In genomic region chr15:74188216-74188615, GRCh38 we compare ENCODE assay signal across 19 cellular contexts. TPM values are rescaled to one million over a fixed set of nuclear protein-coding genes. Genes with fewer than 3 reads are reported as not detected.
A peak's percentile ranks its signal among the peaks of the same experiment; 100 is the strongest.
DNase-seq lines count a peak whose midpoint lies in the region; ATAC-seq and TF ChIP-seq lines count a peak whose summit lies in the region.
"Had no signal": no experiment of that assay in that cellular context is flagged by ENCODE, and none has a peak within 500 bp of the region (broad histone marks: within the 10 kb centered on the region; RNA-seq: fewer than 3 reads in every experiment).

No MANE protein-coding gene starts in this region.

- peaks cover 0 to 2% of the 10 kb centered on the region in 2 donors for H3K27me3 Mint-ChIP-seq in natural killer cell (ENCODE audit: low read depth in 2 of 2)
- H3K27me3 Mint-ChIP-seq: CD4-positive, alpha-beta T cell had no signal

- H2BK12ac ChIP-seq in mesenchymal stem cell (ENCODE audit: low read length in 2 of 2), result no peak overlapping the region

- H3K14ac ChIP-seq in mesenchymal stem cell (ENCODE audit: low read length in 2 of 2), result no peak overlapping the region

- no peak overlapping the region for H2AK5ac ChIP-seq in mesenchymal stem cell (ENCODE audit: low read length, severe bottlenecking)

- H3K4me2 ChIP-seq in mesenchymal stem cell (ENCODE audit: low read length, poor library complexity, severe bottlenecking), result no peak overlapping the region
- no peak overlapping the region for H3K4me2 ChIP-seq in osteoblast (ENCODE audit: insufficient read depth, low read length)
- H3K4me2 ChIP-seq: A549; BLaER1 treated with 17β-estradiol and CSF1 and Interleukin-3, amounts not matched to agents 10 nM and 100 nM had no signal

- no peak overlapping the region for H2BK120ac ChIP-seq in mesenchymal stem cell (ENCODE audit: low read depth, low read length)

- ATAC-seq in Right ventricle myocardium inferior (no peak), Right ventricle myocardium superior (ENCODE audit: poor library complexity) (no peak), HG03139 (IDR thresholded peaks at IDR 0.05; ENCODE audit: unreplicated experiment) (no peak), natural killer cell (no peak)
- ATAC-seq: A549; CD8-positive, alpha-beta T cell had no signal

- no peak overlapping the region for H3K23ac ChIP-seq in mesenchymal stem cell (ENCODE audit: low read length in 2 of 2)

- H3K9me3 ChIP-seq in WERI-Rb-1 (ENCODE audit: severe bottlenecking) (no peaks in the 10 kb centered on the region), mesenchymal stem cell (ENCODE audit: control insufficient read depth, low read length) (no peaks in the 10 kb centered on the region), osteoblast (ENCODE audit: low read depth, low read length) (no peaks in the 10 kb centered on the region)
- H3K9me3 ChIP-seq: A549; BLaER1 treated with 17β-estradiol and CSF1 and Interleukin-3, amounts not matched to agents 10 nM and 100 nM; Caco-2 had no signal

- H3K27me3 ChIP-seq in WERI-Rb-1 (ENCODE audit: insufficient read depth, low read depth, severe bottlenecking), result no peaks in the 10 kb centered on the region
- peaks cover 3 to 9% of the 10 kb centered on the region in 2 experiments for H3K27me3 ChIP-seq in mesenchymal stem cell (ENCODE audit: control insufficient read depth in 1 of 2, insufficient read depth in 1 of 2, low read length in 2 of 2)
- H3K27me3 ChIP-seq in osteoblast (ENCODE audit: insufficient read depth, low read length), result no peaks in the 10 kb centered on the region
- H3K27me3 ChIP-seq: BLaER1 treated with 17β-estradiol and CSF1 and Interleukin-3, amounts not matched to agents 10 nM and 100 nM had no signal

- H3K27ac ChIP-seq in WERI-Rb-1, result no peak overlapping the region
- no peak overlapping the region for H3K27ac ChIP-seq in mesenchymal stem cell (ENCODE audit: low read length, poor library complexity, severe bottlenecking)
- no peak overlapping the region for H3K27ac ChIP-seq in osteoblast (ENCODE audit: low read depth, low read length)
- H3K27ac ChIP-seq: 22Rv1; A549; BLaER1 treated with 17β-estradiol and CSF1 and Interleukin-3, amounts not matched to agents 10 nM and 100 nM; C4-2B had no signal

- H3K36me3 Mint-ChIP-seq in natural killer cell, result no peaks in the 10 kb centered on the region
- H3K36me3 Mint-ChIP-seq: CD8-positive, alpha-beta T cell had no signal

- H4K91ac ChIP-seq in mesenchymal stem cell (ENCODE audit: low read length), result no peak overlapping the region

- H3K79me2 ChIP-seq in osteoblast (ENCODE audit: insufficient read depth, low read length), result no peaks in the 10 kb centered on the region

- H3K4me1 Mint-ChIP-seq in natural killer cell, result no peaks in the 10 kb centered on the region

- H3K9ac ChIP-seq in mesenchymal stem cell (ENCODE audit: low read length), result no peak overlapping the region
- H3K9ac ChIP-seq: BLaER1 treated with 17β-estradiol and CSF1 and Interleukin-3, amounts not matched to agents 10 nM and 100 nM had no signal

- peaks cover 34% of the 10 kb centered on the region for H3K36me3 ChIP-seq in WERI-Rb-1
- H3K36me3 ChIP-seq in mesenchymal stem cell (ENCODE audit: control insufficient read depth in 1 of 2, insufficient read depth in 2 of 2, low read depth in 1 of 2, low read length in 2 of 2), result peaks cover 0 to 34% of the 10 kb centered on the region in 2 experiments
- no peaks in the 10 kb centered on the region for H3K36me3 ChIP-seq in osteoblast (ENCODE audit: insufficient read depth, low read length)
- H3K36me3 ChIP-seq: BLaER1 treated with 17β-estradiol and CSF1 and Interleukin-3, amounts not matched to agents 10 nM and 100 nM had no signal

- intact Hi-C loops in Right ventricle myocardium inferior (cut with DNase I) (no loop called here), Right ventricle myocardium superior (cut with DNase I) (no loop called here), natural killer cell (cut with micrococcal nuclease) (no loop called here)

- H3K4me3 Mint-ChIP-seq in natural killer cell, result no peak overlapping the region
- H3K4me3 Mint-ChIP-seq: CD4-positive, alpha-beta T cell; CD8-positive, alpha-beta T cell had no signal

- H4K20me1 ChIP-seq in osteoblast (ENCODE audit: insufficient read depth, low read length), result no peaks in the 10 kb centered on the region

- H2BK15ac ChIP-seq in mesenchymal stem cell (ENCODE audit: low read depth, poor library complexity, severe bottlenecking), result peak overlapping the region; percentile 6

- no peak overlapping the region for H4K8ac ChIP-seq in mesenchymal stem cell (ENCODE audit: low read length)

- no peak overlapping the region for H2BK5ac ChIP-seq in mesenchymal stem cell (ENCODE audit: low read depth, low read length, poor library complexity, severe bottlenecking)

- DNase-seq in Right ventricle myocardium inferior (ENCODE audit: missing footprints) (peak; percentile 50), Right ventricle myocardium superior (no peak), WERI-Rb-1 (peak; percentile 39), mesenchymal stem cell (no peak), osteoblast (ENCODE audit: insufficient read length, low spot score, missing footprints) (peak; percentile 48), AG08395 (ENCODE audit: low spot score) (no peak), natural killer cell (no peak)
- DNase-seq: Caco-2; Calu3; CD4-positive, alpha-beta T cell; CD8-positive, alpha-beta T cell; DMS79 treated with DMSO at 0.1 percent for 48 hours; GF-D8 had no signal

- TF ChIP-seq CTCF in WERI-Rb-1 (IDR thresholded peaks at IDR 0.05; ENCODE audit: low read depth, low read length) (no peak), osteoblast (IDR thresholded peaks at IDR 0.05; ENCODE audit: extremely low read depth, low read depth, low read length) (no peak), natural killer cell (IDR thresholded peaks at IDR 0.05) (no peak)

- no peaks in the 10 kb centered on the region for H3K79me1 ChIP-seq in mesenchymal stem cell (replicated peaks; ENCODE audit: low read length, poor library complexity, severe bottlenecking)

- H3K27ac Mint-ChIP-seq in natural killer cell, result no peak overlapping the region
- H3K27ac Mint-ChIP-seq: CD4-positive, alpha-beta T cell; CD8-positive, alpha-beta T cell had no signal

- 94% methylated on average over 11 of the region's 11 CpGs for WGBS in mesenchymal stem cell

- H2AFZ ChIP-seq in mesenchymal stem cell (ENCODE audit: low read depth, low read length) (no peak overlapping the region), osteoblast (ENCODE audit: low read length) (no peak overlapping the region)

- no peak overlapping the region for H3K18ac ChIP-seq in mesenchymal stem cell (ENCODE audit: low read depth in 1 of 2, low read length in 2 of 2)

- H3K4me3 ChIP-seq in WERI-Rb-1 (ENCODE audit: low read depth, low read length) (no peak overlapping the region), mesenchymal stem cell (ENCODE audit: insufficient read depth in 1 of 2, low read depth in 1 of 2, low read length in 2 of 2) (no peak overlapping the region), osteoblast (ENCODE audit: insufficient read depth, low read length) (no peak overlapping the region)
- H3K4me3 ChIP-seq: A549; BLaER1 treated with 17β-estradiol and CSF1 and Interleukin-3, amounts not matched to agents 10 nM and 100 nM had no signal

- peaks cover 7% of the 10 kb centered on the region for H3K4me1 ChIP-seq in mesenchymal stem cell (ENCODE audit: control insufficient read depth, insufficient read depth, low read depth, low read length)
- peaks cover 16% of the 10 kb centered on the region for H3K4me1 ChIP-seq in osteoblast (ENCODE audit: insufficient read depth, low read length)

- H3K9me3 Mint-ChIP-seq in natural killer cell, result no peaks in the 10 kb centered on the region
- H3K9me3 Mint-ChIP-seq: CD4-positive, alpha-beta T cell; CD8-positive, alpha-beta T cell had no signal

- no peak overlapping the region for H3K4ac ChIP-seq in mesenchymal stem cell (ENCODE audit: low read depth in 1 of 2, low read length in 2 of 2)

RNA-seq across cellular contexts. Expression of gene STRA6, which starts 14.4 kb away (rescaled TPM):
- total RNA-seq in Right ventricle myocardium inferior, result not detected
- total RNA-seq in Right ventricle myocardium superior, result not detected
- polyA plus RNA-seq in mesenchymal stem cell (2013, experiment 1 of 2), result 13.9 TPM
- 12.6 TPM for polyA plus RNA-seq in mesenchymal stem cell (2013, experiment 2 of 2)
- total RNA-seq in osteoblast, result under 0.01 and 0.36 TPM in 2 replicates
- not detected for total RNA-seq in natural killer cell
- total RNA-seq: CD4-positive, alpha-beta T cell; CD8-positive, alpha-beta T cell had no signal

RNA-seq across cellular contexts. Expression of gene ISLR, which starts 14.7 kb away (rescaled TPM):
- total RNA-seq in Right ventricle myocardium inferior (13.8 TPM), Right ventricle myocardium superior (11.6 TPM), osteoblast (77.5 and 106 TPM in 2 replicates), natural killer cell (not detected)
- polyA plus RNA-seq in mesenchymal stem cell (2013, experiment 1 of 2), result 4.7 TPM
- 3.5 TPM for polyA plus RNA-seq in mesenchymal stem cell (2013, experiment 2 of 2)
- total RNA-seq: Caco-2; Calu3; CD4-positive, alpha-beta T cell; CD8-positive, alpha-beta T cell had no signal

RNA-seq across cellular contexts. Expression of gene CCDC33, which starts 47.9 kb away (rescaled TPM):
- total RNA-seq in Right ventricle myocardium inferior, result not detected
- total RNA-seq in Right ventricle myocardium superior, result not detected
- polyA plus RNA-seq in mesenchymal stem cell (2013, experiment 1 of 2), result 0.29 TPM
- 0.40 TPM for polyA plus RNA-seq in mesenchymal stem cell (2013, experiment 2 of 2)
- 0.29 TPM in 1 of 2 replicates, not detected in the other for total RNA-seq in osteoblast
- total RNA-seq in natural killer cell, result not detected
- total RNA-seq: A172; Caco-2; CD4-positive, alpha-beta T cell; CD8-positive, alpha-beta T cell had no signal

RNA-seq across cellular contexts. Expression of gene ISLR2, which starts 57.8 kb away (rescaled TPM):
- total RNA-seq in Right ventricle myocardium inferior (1.3 TPM), Right ventricle myocardium superior (2.7 TPM), osteoblast (under 0.01 TPM in 1 of 2 replicates, not detected in the other), natural killer cell (not detected)
- polyA plus RNA-seq in mesenchymal stem cell (2013, experiment 1 of 2), result not detected
- polyA plus RNA-seq in mesenchymal stem cell (2013, experiment 2 of 2), result not detected
- total RNA-seq: A172; Caco-2; Calu3; CD4-positive, alpha-beta T cell; CD8-positive, alpha-beta T cell had no signal

Comparison
In these comparisons a context has a peak if more than half of its experiments do, and no peak if none do; other contexts are left out.
1. DNase-seq: peak in Right ventricle myocardium inferior (single experiment), WERI-Rb-1 (single experiment) and osteoblast (single experiment); none in Right ventricle myocardium superior (single experiment), mesenchymal stem cell (single experiment), AG08395 (single experiment) and natural killer cell (single experiment).
2. RNA of gene ISLR, which starts 14.7 kb away (total RNA-seq): 77.5 to 106 TPM in osteoblast, 13.8 TPM in Right ventricle myocardium inferior (single experiment) and 11.6 TPM in Right ventricle myocardium superior (single experiment); not detected in natural killer cell; every median in the first group is over 10 times any median in the second.